In genomic region chr2:239953418-239954061, GRCh38 we compare ENCODE assay signal across 12 cellular contexts.
A peak's percentile ranks its signal among the peaks of the same experiment; 100 is the strongest.
DNase-seq lines count a peak whose midpoint lies in the region; ATAC-seq and TF ChIP-seq lines count a peak whose summit lies in the region.
"Had no signal": no experiment of that assay in that cellular context is flagged by ENCODE, and none has a peak within 500 bp of the region (broad histone marks: within the 10 kb centered on the region; RNA-seq: fewer than 3 reads in every experiment).

No MANE protein-coding gene starts in this region.

- no peaks in the 10 kb centered on the region for H3K27me3 ChIP-seq in breast epithelium
- H3K27me3 ChIP-seq in mammary epithelial cell (ENCODE audit: insufficient read depth, low read length) = no peaks in the 10 kb centered on the region
- no peaks in the 10 kb centered on the region for H3K27me3 ChIP-seq in osteoblast (ENCODE audit: insufficient read depth, low read length)
- H3K27me3 ChIP-seq in aorta (ENCODE audit: control insufficient read depth in 1 of 2, insufficient read depth in 2 of 2, low read length in 1 of 2) = no peaks in the 10 kb centered on the region

- H4K20me1 ChIP-seq in mammary epithelial cell (ENCODE audit: insufficient read depth, low read length) (no peaks in the 10 kb centered on the region), osteoblast (ENCODE audit: insufficient read depth, low read length) (peaks cover 9% of the 10 kb centered on the region)

- H3K79me2 ChIP-seq in mammary epithelial cell (ENCODE audit: insufficient read depth, low read length) (no peaks in the 10 kb centered on the region), osteoblast (ENCODE audit: insufficient read depth, low read length) (no peaks in the 10 kb centered on the region)

- H3K4me3 ChIP-seq in breast epithelium (peak overlapping the region in 2 of 3 donors; percentile 23 to 45), mammary epithelial cell (replicated peaks in 1 of 3; ENCODE audit: insufficient read depth in 1 of 3, low read depth in 2 of 3, low read length in 3 of 3) (no peak overlapping the region), osteoblast (ENCODE audit: insufficient read depth, low read length) (no peak overlapping the region), aorta (ENCODE audit: low read length in 2 of 2) (no peak overlapping the region)

- peak; percentile 57 for ATAC-seq in Right ventricle myocardium superior (ENCODE audit: poor library complexity)
- ATAC-seq in aorta (ENCODE audit: low FRiP score) = peak; percentile 83
- ATAC-seq in T-helper 17 cell = no peak
- no peak for ATAC-seq in HG02884 (IDR thresholded peaks at IDR 0.05; ENCODE audit: unreplicated experiment)
- ATAC-seq: activated CD4-positive, alpha-beta T cell treated with anti-CD3 and anti-CD28 coated beads for 36 hours; stimulated activated memory B cell treated with anti-CD40 and anti-IgM and Interleukin-4, amounts not matched to agents 10 μg/mL and 1 μg/mL and 100 μg/mL, for 72 hours had no signal

- H3K4me2 ChIP-seq in mammary epithelial cell (ENCODE audit: insufficient read depth, low read depth, low read length) = no peak overlapping the region
- H3K4me2 ChIP-seq in osteoblast (ENCODE audit: insufficient read depth, low read length) = no peak overlapping the region

- H3K27ac ChIP-seq in breast epithelium (peak overlapping the region; percentile 25 to 75), mammary epithelial cell (ENCODE audit: insufficient read depth, low read depth, low read length) (no peak overlapping the region), osteoblast (ENCODE audit: low read depth, low read length) (no peak overlapping the region), aorta (ENCODE audit: low read depth in 1 of 2, low read length in 2 of 2) (peak overlapping the region; percentile 58 to 61)

- TF ChIP-seq CTCF in breast epithelium (IDR thresholded peaks at IDR 0.05) (no peak), mammary epithelial cell (conservative IDR thresholded peaks at IDR 0.05 in 1 of 2, IDR thresholded peaks at IDR 0.05 in 1 of 2; ENCODE audit: extremely low read depth in 1 of 2, insufficient read depth in 1 of 2, low read depth in 1 of 2, low read length in 2 of 2) (no peak), osteoblast (IDR thresholded peaks at IDR 0.05; ENCODE audit: extremely low read depth, low read depth, low read length) (no peak)

- no peaks in the 10 kb centered on the region for H3K27me3 Mint-ChIP-seq in T-helper 17 cell
- H3K27me3 Mint-ChIP-seq: activated CD4-positive, alpha-beta T cell treated with anti-CD3 and anti-CD28 coated beads for 36 hours; stimulated activated memory B cell treated with anti-CD40 and anti-IgM and Interleukin-4, amounts not matched to agents 10 μg/mL and 1 μg/mL and 100 μg/mL, for 72 hours had no signal

- H3K4me1 ChIP-seq in breast epithelium (peaks cover 14% of the 10 kb centered on the region in 2 donors), mammary epithelial cell (ENCODE audit: insufficient read depth, low read length) (no peaks in the 10 kb centered on the region), osteoblast (ENCODE audit: insufficient read depth, low read length) (peaks cover 5% of the 10 kb centered on the region), aorta (ENCODE audit: control insufficient read depth in 1 of 2, insufficient read depth in 2 of 2, low read length in 2 of 2) (peaks cover 0 to 1% of the 10 kb centered on the region in 2 donors)

- no peak for TF ChIP-seq POLR2A in breast epithelium (IDR thresholded peaks at IDR 0.05)

- H3K36me3 ChIP-seq in breast epithelium (no peaks in the 10 kb centered on the region), mammary epithelial cell (ENCODE audit: insufficient read depth, low read length) (no peaks in the 10 kb centered on the region), osteoblast (ENCODE audit: insufficient read depth, low read length) (no peaks in the 10 kb centered on the region), aorta (ENCODE audit: control insufficient read depth in 1 of 2, insufficient read depth in 2 of 2, low read length in 1 of 2) (no peaks in the 10 kb centered on the region)

- in situ Hi-C loops in mammary epithelial cell (cut with MboI; ENCODE audit: low sequenced_read_pairs in 2 of 2) = no loop called here

- no peaks in the 10 kb centered on the region for H3K9me3 ChIP-seq in breast epithelium
- no peaks in the 10 kb centered on the region for H3K9me3 ChIP-seq in mammary epithelial cell (replicated peaks; ENCODE audit: insufficient read depth, low read length)
- H3K9me3 ChIP-seq in osteoblast (ENCODE audit: low read depth, low read length) = no peaks in the 10 kb centered on the region
- no peaks in the 10 kb centered on the region for H3K9me3 ChIP-seq in aorta (ENCODE audit: control insufficient read depth, low read length)
- no peaks in the 10 kb centered on the region for H3K9me3 ChIP-seq in T-helper 17 cell (ENCODE audit: control insufficient read depth, low read length, poor library complexity, severe bottlenecking)

- H3K27ac Mint-ChIP-seq in T-helper 17 cell = no peak overlapping the region
- H3K27ac Mint-ChIP-seq: activated CD4-positive, alpha-beta T cell treated with anti-CD3 and anti-CD28 coated beads for 36 hours; stimulated activated memory B cell treated with anti-CD40 and anti-IgM and Interleukin-4, amounts not matched to agents 10 μg/mL and 1 μg/mL and 100 μg/mL, for 72 hours had no signal

- no peaks in the 10 kb centered on the region for H3K4me1 Mint-ChIP-seq in T-helper 17 cell
- H3K4me1 Mint-ChIP-seq: activated CD4-positive, alpha-beta T cell treated with anti-CD3 and anti-CD28 coated beads for 36 hours; stimulated activated memory B cell treated with anti-CD40 and anti-IgM and Interleukin-4, amounts not matched to agents 10 μg/mL and 1 μg/mL and 100 μg/mL, for 72 hours had no signal

- no peaks in the 10 kb centered on the region for H3K36me3 Mint-ChIP-seq in T-helper 17 cell (ENCODE audit: low read depth)

- dilution Hi-C loops in mammary epithelial cell (cut with HindIII; ENCODE audit: low sequenced_read_pairs) = no loop called here

- intact Hi-C loops in breast epithelium (cut with DNase I; ENCODE audit: low total_unique reads) = no loop called here
- intact Hi-C loops in mammary epithelial cell (cut with micrococcal nuclease) = no loop called here
- intact Hi-C loops in Right ventricle myocardium superior (cut with DNase I) = no loop called here
- intact Hi-C loops in aorta (cut with DNase I) = loop anchor here in 1 of 2 donors (10.0 kb wide), 1 partner anchor 139 kb away; no protein-coding TSS in a partner anchor

- no TSS peak for BruUV-seq in mammary epithelial cell (replicated peaks; lab: Mats Ljungman, UMichigan)

- DNase-seq in breast epithelium (ENCODE audit: low spot score in 2 of 2) (peak in 1 of 2 donors; percentile 54), mammary epithelial cell (no peak), Right ventricle myocardium superior (peak; percentile 43), osteoblast (ENCODE audit: insufficient read length, low spot score, missing footprints) (peak; percentile 87), aorta (peak; percentile 71 to 86), T-helper 17 cell (no peak), cerebellar cortex (ENCODE audit: low spot score) (no peak)
- DNase-seq: activated CD4-positive, alpha-beta T cell treated with anti-CD3 and anti-CD28 coated beads for 36 hours; activated effector memory CD4-positive, alpha-beta T cell treated with Interleukin-2 at 50 U/mL for 16 hours; cortex of kidney had no signal

- H3K9ac ChIP-seq in mammary epithelial cell (ENCODE audit: insufficient read depth, low read length) = no peak overlapping the region

- 30% methylated on average over 11 of the region's 23 CpGs for WGBS in mammary epithelial cell (ENCODE audit: low coverage, missing lambda C conversion rate)
- WGBS in aorta, 2 donors = 13 to 17% methylated on average over 21 to 23 of the region's 23 CpGs

- CTCF ChIA-PET in mammary epithelial cell (lab: Charles Lee; ENCODE audit: low non-redundant PET) = no interaction called here

- H2AFZ ChIP-seq in mammary epithelial cell (ENCODE audit: low read depth, low read length) = no peak overlapping the region
- no peak overlapping the region for H2AFZ ChIP-seq in osteoblast (ENCODE audit: low read length)

- no peak overlapping the region for H3K4me3 Mint-ChIP-seq in T-helper 17 cell
- H3K4me3 Mint-ChIP-seq: activated CD4-positive, alpha-beta T cell treated with anti-CD3 and anti-CD28 coated beads for 36 hours; stimulated activated memory B cell treated with anti-CD40 and anti-IgM and Interleukin-4, amounts not matched to agents 10 μg/mL and 1 μg/mL and 100 μg/mL, for 72 hours had no signal

Comparison
In these comparisons a context has a peak if more than half of its experiments do, and no peak if none do; other contexts are left out.
1. H3K27ac ChIP-seq: peak in breast epithelium (2 of 2) and aorta (2 of 2); none in mammary epithelial cell (single experiment) and osteoblast (single experiment).
2. H3K4me3 ChIP-seq: peak in breast epithelium (2 of 3); none in mammary epithelial cell (0 of 3), osteoblast (single experiment) and aorta (0 of 2).
3. DNase-seq: peak in Right ventricle myocardium superior (single experiment), osteoblast (single experiment) and aorta (2 of 2); none in mammary epithelial cell (single experiment), T-helper 17 cell (0 of 3) and cerebellar cortex (single experiment).
4. ATAC-seq: peak in Right ventricle myocardium superior (single experiment) and aorta (single experiment); none in T-helper 17 cell (single experiment) and HG02884 (single experiment).